In genomic region chr7:43729214-43729923, GRCh38 we compare ENCODE assay signal across 8 cellular contexts. TPM values are rescaled to one million over a fixed set of nuclear protein-coding genes. Genes with fewer than 3 reads are reported as not detected.
DNase-seq lines count a peak whose midpoint lies in the region; ATAC-seq and TF ChIP-seq lines count a peak whose summit lies in the region.

Gene COA1 (minus strand): TSS chr7:43729523. CDS start chr7:43648614, 80,909 bp downstream.

- peak within 1 kb of the TSS; percentile 71 to 92 (median 83) for H3K27ac Mint-ChIP-seq in nephron

- peak within 1 kb of the TSS; percentile 90 to 97 (median 94) for H3K4me3 Mint-ChIP-seq in nephron

- in situ Hi-C loops in G401 (cut with HindIII; ENCODE audit: low sequenced_read_pairs) = no loop called here

- H3K9me3 Mint-ChIP-seq in nephron = no peaks in the 10 kb centered on the region

- peak; percentile 20 for TF ChIP-seq CTCF in fibroblast of the aortic adventitia (IDR thresholded peaks at IDR 0.05; ENCODE audit: insufficient read depth, low read length)
- TF ChIP-seq CTCF in nephron (IDR thresholded peaks at IDR 0.05; ENCODE audit: unreplicated experiment in 3 of 3) = no peak

- peaks cover 35% of the 10 kb centered on the region for H3K4me1 Mint-ChIP-seq in nephron

- no peaks in the 10 kb centered on the region for H3K27me3 Mint-ChIP-seq in nephron (ENCODE audit: low read depth)

- H3K27me3 ChIP-seq in H7 (ENCODE audit: control insufficient read depth, insufficient read depth, low read length) = no peaks in the 10 kb centered on the region

- peaks cover 13% of the 10 kb centered on the region for H3K36me3 Mint-ChIP-seq in nephron (ENCODE audit: low read depth)

- H3K4me3 ChIP-seq in H7 (ENCODE audit: insufficient read depth, low read depth, low read length) (peak within 1 kb of the TSS; percentile 92), fibroblast of the aortic adventitia (ENCODE audit: low read depth, low read length) (peak within 1 kb of the TSS; percentile 95)

- no peaks in the 10 kb centered on the region for H3K36me3 ChIP-seq in H7 (replicated peaks; ENCODE audit: control insufficient read depth, insufficient read depth, low read length)

- DNase-seq in G401 (ENCODE audit: low spot score) = peak; percentile 93
- DNase-seq in H7 = peak; percentile 88
- DNase-seq in M059J (ENCODE audit: low read depth) = peak; percentile 91
- DNase-seq in SHP77 (lab: John Stamatoyannopoulos, UW) = peak; percentile 95 to 97
- DNase-seq in activated effector memory CD4-positive, alpha-beta T cell treated with Interleukin-2 at 50 U/mL for 16 hours = peak; percentile 76
- DNase-seq in fibroblast of the aortic adventitia (ENCODE audit: low read depth) = peak; percentile 93
- DNase-seq in stimulated activated naive CD8-positive, alpha-beta T cell treated with anti-CD3 and anti-CD28 coated beads, Interleukin-15, Interleukin-2, amounts not matched to agents 100 U/mL and 50 U/mL, for 24 hours = peak; percentile 81

- peak; percentile 98 for ATAC-seq in stimulated activated naive CD8-positive, alpha-beta T cell treated with anti-CD3 and anti-CD28 coated beads, Interleukin-15, Interleukin-2, amounts not matched to agents 100 U/mL and 50 U/mL, for 24 hours

RNA-seq across cellular contexts. Expression of gene COA1, which starts in this region (rescaled TPM):
- 135 and 184 TPM in 2 replicates for total RNA-seq in G401 (2014; rRNA removed; shearing (Covaris generic))
- 120 and 129 TPM in 2 replicates for total RNA-seq in H7 (2014; rRNA removed; shearing (Covaris generic))
- 102 and 109 TPM in 2 replicates for total RNA-seq in M059J (2014; rRNA removed; shearing (Covaris generic))
- 13.2 and 71.4 TPM in 2 replicates for total RNA-seq in fibroblast of the aortic adventitia (ENCODE audit: low replicate concordance)

Comparison
In these comparisons a context has a peak if more than half of its experiments do, and no peak if none do; other contexts are left out.
1. Peak in every context shown above with its lines: DNase-seq, ATAC-seq and H3K4me3 ChIP-seq.